15 cellular contexts compared by ENCODE assay signal in the genomic region with DNA sequence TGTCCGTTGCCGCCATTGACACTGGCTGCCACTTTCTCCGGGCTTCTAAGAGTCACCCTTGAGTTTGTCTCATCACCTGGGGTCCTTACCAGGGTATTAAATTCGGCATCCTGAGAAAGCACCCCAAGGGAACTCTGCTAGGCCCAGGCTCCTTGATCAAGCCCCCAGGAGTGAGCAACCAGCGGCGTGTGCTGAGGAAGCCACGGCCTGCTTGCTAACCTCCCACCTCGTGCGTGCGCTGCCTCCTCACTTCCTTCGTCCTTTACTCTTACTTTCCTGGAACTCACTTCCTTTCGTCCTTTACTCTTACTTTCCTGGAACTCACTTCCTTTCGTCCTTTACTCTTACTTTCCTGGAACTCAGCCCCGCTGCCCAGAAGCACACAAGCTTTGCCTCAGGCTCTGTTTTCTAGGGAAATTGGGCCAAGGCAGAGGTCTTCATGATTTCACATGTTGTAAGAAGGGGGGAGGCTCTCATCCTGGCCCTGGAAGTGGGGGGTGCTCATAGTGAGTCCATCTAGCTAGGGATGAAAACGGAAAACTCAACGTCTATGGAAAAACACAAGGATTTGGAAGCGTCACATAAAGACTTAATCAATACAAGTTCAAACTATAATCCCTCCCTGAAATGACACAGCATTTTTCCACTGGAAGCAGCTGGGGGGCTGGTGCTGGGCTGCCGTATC. TPM values are rescaled to one million over a fixed set of nuclear protein-coding genes. Genes with fewer than 3 reads are reported as not detected.
DNase-seq lines count a peak whose midpoint lies in the region; ATAC-seq and TF ChIP-seq lines count a peak whose summit lies in the region.
"Had no signal": no experiment of that assay in that cellular context is flagged by ENCODE, and none has a peak within 500 bp of the region (broad histone marks: within the 10 kb centered on the region; RNA-seq: fewer than 3 reads in every experiment).

No MANE protein-coding gene starts in this region.

- ATAC-seq in natural killer cell treated with Interleukin-12 subunit alpha and Interleukin-12 subunit beta and Interleukin-15 and Interleukin-18, amount 100 ng/mL, for 72 hours, result peak; percentile 66 to 84
- no peak for ATAC-seq in natural killer cell
- ATAC-seq in WTC11, result no peak
- peak; percentile 88 for ATAC-seq in activated naive CD8-positive, alpha-beta T cell treated with anti-CD3 and anti-CD28 coated beads, Interleukin-2, amount 10 ng/mL, durations not matched to agents 7 days and 5 days (ENCODE audit: low read depth)
- no peak for ATAC-seq in GM21619 (IDR thresholded peaks at IDR 0.05; ENCODE audit: unreplicated experiment)
- no peak for ATAC-seq in mucosa of descending colon

- H3K4me1 ChIP-seq in mucosa of descending colon (ENCODE audit: low read depth), result peaks cover 24% of the 10 kb centered on the region

- no peaks in the 10 kb centered on the region for H3K36me3 ChIP-seq in mucosa of descending colon (ENCODE audit: low read depth)
- H3K36me3 ChIP-seq: cardiac muscle cell had no signal

- intact Hi-C loops in natural killer cell (cut with micrococcal nuclease), result no loop called here
- intact Hi-C loops in mucosa of descending colon (cut with DNase I, micrococcal nuclease), result no loop called here

- no peak for TF ChIP-seq CTCF in natural killer cell (IDR thresholded peaks at IDR 0.05)
- TF ChIP-seq CTCF in WTC11 (IDR thresholded peaks at IDR 0.05), result no peak
- no peak for TF ChIP-seq CTCF in type B pancreatic cell (conservative IDR thresholded peaks at IDR 0.05)
- TF ChIP-seq CTCF in mucosa of descending colon (IDR thresholded peaks at IDR 0.05), result no peak

- H3K4me1 Mint-ChIP-seq in natural killer cell treated with Interleukin-12 subunit alpha and Interleukin-12 subunit beta and Interleukin-15 and Interleukin-18, amount 100 ng/mL, for 72 hours (ENCODE audit: low read depth in 2 of 2), result peaks cover 11 to 15% of the 10 kb centered on the region in 2 donors
- H3K4me1 Mint-ChIP-seq in natural killer cell, result peaks cover 0 to 10% of the 10 kb centered on the region in 2 donors
- peaks cover 21% of the 10 kb centered on the region for H3K4me1 Mint-ChIP-seq in WTC11
- peaks cover 42% of the 10 kb centered on the region for H3K4me1 Mint-ChIP-seq in activated naive CD8-positive, alpha-beta T cell treated with anti-CD3 and anti-CD28 coated beads, Interleukin-2, amount 10 ng/mL, durations not matched to agents 7 days and 5 days
- no peaks in the 10 kb centered on the region for H3K4me1 Mint-ChIP-seq in type B pancreatic cell (ENCODE audit: unreplicated experiment)
- H3K4me1 Mint-ChIP-seq: memory B cell had no signal

- no peaks in the 10 kb centered on the region for H3K9me3 Mint-ChIP-seq in natural killer cell treated with Interleukin-12 subunit alpha and Interleukin-12 subunit beta and Interleukin-15 and Interleukin-18, amount 100 ng/mL, for 72 hours
- H3K9me3 Mint-ChIP-seq in natural killer cell (no peaks in the 10 kb centered on the region), WTC11 (no peaks in the 10 kb centered on the region), type B pancreatic cell (no peaks in the 10 kb centered on the region)
- H3K9me3 Mint-ChIP-seq in activated naive CD8-positive, alpha-beta T cell treated with anti-CD3 and anti-CD28 coated beads, Interleukin-2, amount 10 ng/mL, durations not matched to agents 7 days and 5 days, result no peaks in the 10 kb centered on the region
- H3K9me3 Mint-ChIP-seq: HFFc6, memory B cell had no signal

- H3K27ac Mint-ChIP-seq in natural killer cell treated with Interleukin-12 subunit alpha and Interleukin-12 subunit beta and Interleukin-15 and Interleukin-18, amount 100 ng/mL, for 72 hours, result peak overlapping the region; percentile 8 to 82
- H3K27ac Mint-ChIP-seq in natural killer cell (peak overlapping the region in 1 of 2 donors; percentile 0), WTC11 (peak overlapping the region; percentile 75), type B pancreatic cell (peak overlapping the region; percentile 1)
- H3K27ac Mint-ChIP-seq in activated naive CD8-positive, alpha-beta T cell treated with anti-CD3 and anti-CD28 coated beads, Interleukin-2, amount 10 ng/mL, durations not matched to agents 7 days and 5 days, result peak overlapping the region; percentile 95
- H3K27ac Mint-ChIP-seq: HFFc6, memory B cell had no signal

- no peaks in the 10 kb centered on the region for H3K36me3 Mint-ChIP-seq in natural killer cell treated with Interleukin-12 subunit alpha and Interleukin-12 subunit beta and Interleukin-15 and Interleukin-18, amount 100 ng/mL, for 72 hours
- H3K36me3 Mint-ChIP-seq in natural killer cell (no peaks in the 10 kb centered on the region), WTC11 (no peaks in the 10 kb centered on the region), type B pancreatic cell (no peaks in the 10 kb centered on the region)
- H3K36me3 Mint-ChIP-seq in activated naive CD8-positive, alpha-beta T cell treated with anti-CD3 and anti-CD28 coated beads, Interleukin-2, amount 10 ng/mL, durations not matched to agents 7 days and 5 days, result peaks cover 17% of the 10 kb centered on the region

- CTCF ChIA-PET in WTC11 (lab: Charles Lee), result no interaction called here

- POLR2A ChIA-PET in WTC11 (lab: Charles Lee), result no interaction called here
- POLR2A ChIA-PET in activated naive CD8-positive, alpha-beta T cell treated with anti-CD3 and anti-CD28 coated beads, Interleukin-2, amount 10 ng/mL, durations not matched to agents 7 days and 5 days (lab: Charles Lee), result interaction anchor here (0.6 to 1.1 kb wide), 5 partner anchors 15 to 63 kb away, joined by 3 to 5 read pairs (median 4); a partner anchor contains a TSS

- no peak overlapping the region for H3K4me3 ChIP-seq in mucosa of descending colon
- H3K4me3 ChIP-seq: cardiac muscle cell had no signal

- no peaks in the 10 kb centered on the region for H3K9me3 ChIP-seq in mucosa of descending colon

- DNase-seq in natural killer cell treated with Interleukin-12 subunit alpha and Interleukin-12 subunit beta and Interleukin-15 and Interleukin-18, amount 100 ng/mL, for 72 hours (ENCODE audit: low spot score), result no peak
- DNase-seq in natural killer cell (no peak), WTC11 (ENCODE audit: low spot score) (no peak), type B pancreatic cell (ENCODE audit: extremely low spot score, unreplicated experiment) (no peak), mucosa of descending colon (no peak), T1000 (lab: John Stamatoyannopoulos, UW) (no peak)
- DNase-seq in activated naive CD8-positive, alpha-beta T cell treated with anti-CD3 and anti-CD28 coated beads, Interleukin-2, amount 10 ng/mL, durations not matched to agents 7 days and 5 days, result peak; percentile 51
- DNase-seq: HFFc6, NCI-H1930, NCI-H526 treated with DMSO at 0.1 percent for 48 hours, occipital lobe, small intestine had no signal

- H3K27me3 Mint-ChIP-seq in natural killer cell treated with Interleukin-12 subunit alpha and Interleukin-12 subunit beta and Interleukin-15 and Interleukin-18, amount 100 ng/mL, for 72 hours, result peaks cover 2 to 9% of the 10 kb centered on the region in 2 donors
- peaks cover 6 to 7% of the 10 kb centered on the region in 2 donors for H3K27me3 Mint-ChIP-seq in natural killer cell (ENCODE audit: low read depth in 2 of 2)
- no peaks in the 10 kb centered on the region for H3K27me3 Mint-ChIP-seq in WTC11 (ENCODE audit: low read depth)
- no peaks in the 10 kb centered on the region for H3K27me3 Mint-ChIP-seq in activated naive CD8-positive, alpha-beta T cell treated with anti-CD3 and anti-CD28 coated beads, Interleukin-2, amount 10 ng/mL, durations not matched to agents 7 days and 5 days
- no peaks in the 10 kb centered on the region for H3K27me3 Mint-ChIP-seq in type B pancreatic cell

- peak overlapping the region; percentile 71 for H3K4me3 Mint-ChIP-seq in natural killer cell treated with Interleukin-12 subunit alpha and Interleukin-12 subunit beta and Interleukin-15 and Interleukin-18, amount 100 ng/mL, for 72 hours
- H3K4me3 Mint-ChIP-seq in natural killer cell (no peak overlapping the region), WTC11 (no peak overlapping the region), type B pancreatic cell (no peak overlapping the region)
- H3K4me3 Mint-ChIP-seq in activated naive CD8-positive, alpha-beta T cell treated with anti-CD3 and anti-CD28 coated beads, Interleukin-2, amount 10 ng/mL, durations not matched to agents 7 days and 5 days, result peak overlapping the region; percentile 74
- H3K4me3 Mint-ChIP-seq: HFFc6, memory B cell had no signal

TF ChIP-seq in WTC11, 78 proteins besides CTCF, POLR2A, EP300 and RAD21 (continues in another document):
- TF ChIP-seq, protein P1, sequence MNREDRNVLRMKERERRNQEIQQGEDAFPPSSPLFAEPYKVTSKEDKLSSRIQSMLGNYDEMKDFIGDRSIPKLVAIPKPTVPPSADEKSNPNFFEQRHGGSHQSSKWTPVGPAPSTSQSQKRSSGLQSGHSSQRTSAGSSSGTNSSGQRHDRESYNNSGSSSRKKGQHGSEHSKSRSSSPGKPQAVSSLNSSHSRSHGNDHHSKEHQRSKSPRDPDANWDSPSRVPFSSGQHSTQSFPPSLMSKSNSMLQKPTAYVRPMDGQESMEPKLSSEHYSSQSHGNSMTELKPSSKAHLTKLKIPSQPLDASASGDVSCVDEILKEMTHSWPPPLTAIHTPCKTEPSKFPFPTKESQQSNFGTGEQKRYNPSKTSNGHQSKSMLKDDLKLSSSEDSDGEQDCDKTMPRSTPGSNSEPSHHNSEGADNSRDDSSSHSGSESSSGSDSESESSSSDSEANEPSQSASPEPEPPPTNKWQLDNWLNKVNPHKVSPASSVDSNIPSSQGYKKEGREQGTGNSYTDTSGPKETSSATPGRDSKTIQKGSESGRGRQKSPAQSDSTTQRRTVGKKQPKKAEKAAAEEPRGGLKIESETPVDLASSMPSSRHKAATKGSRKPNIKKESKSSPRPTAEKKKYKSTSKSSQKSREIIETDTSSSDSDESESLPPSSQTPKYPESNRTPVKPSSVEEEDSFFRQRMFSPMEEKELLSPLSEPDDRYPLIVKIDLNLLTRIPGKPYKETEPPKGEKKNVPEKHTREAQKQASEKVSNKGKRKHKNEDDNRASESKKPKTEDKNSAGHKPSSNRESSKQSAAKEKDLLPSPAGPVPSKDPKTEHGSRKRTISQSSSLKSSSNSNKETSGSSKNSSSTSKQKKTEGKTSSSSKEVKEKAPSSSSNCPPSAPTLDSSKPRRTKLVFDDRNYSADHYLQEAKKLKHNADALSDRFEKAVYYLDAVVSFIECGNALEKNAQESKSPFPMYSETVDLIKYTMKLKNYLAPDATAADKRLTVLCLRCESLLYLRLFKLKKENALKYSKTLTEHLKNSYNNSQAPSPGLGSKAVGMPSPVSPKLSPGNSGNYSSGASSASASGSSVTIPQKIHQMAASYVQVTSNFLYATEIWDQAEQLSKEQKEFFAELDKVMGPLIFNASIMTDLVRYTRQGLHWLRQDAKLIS (CRISPR knock-in tag; IDR thresholded peaks at IDR 0.05; ENCODE audit: borderline replicate concordance), result no peak

RNA-seq across cellular contexts. Expression of a gene that starts 36.7 kb away (rescaled TPM):
- 100 to 1,000 TPM in 1 of 2 donors, 10 to 100 TPM in 1; 62.4 to 136 TPM for total RNA-seq in natural killer cell treated with Interleukin-12 subunit alpha and Interleukin-12 subunit beta and Interleukin-15 and Interleukin-18, amount 100 ng/mL, for 72 hours
- 10 to 100 TPM; 14.0 to 24.5 (median 17.4) TPM for total RNA-seq in natural killer cell
- total RNA-seq in WTC11 (2021), result 26.8 to 32.5 TPM (median 29.9 TPM) in 3 replicates
- total RNA-seq in activated naive CD8-positive, alpha-beta T cell treated with anti-CD3 and anti-CD28 coated beads, Interleukin-2, amount 10 ng/mL, durations not matched to agents 7 days and 5 days, result 100 to 1,000 TPM; 108 to 114 TPM
- total RNA-seq in type B pancreatic cell (ENCODE audit: low replicate concordance), result 32.0 and 56.1 TPM in 2 replicates
- 100 to 1,000 TPM in 2 of 3 donors, 10 to 100 TPM in 1; 79.3 to 246 (median 160) TPM for total RNA-seq in mucosa of descending colon

Comparison
In these comparisons a context has a peak if more than half of its experiments do, and no peak if none do; other contexts are left out.
1. ATAC-seq: peak in natural killer cell treated with Interleukin-12 subunit alpha and Interleukin-12 subunit beta and Interleukin-15 and Interleukin-18, amount 100 ng/mL, for 72 hours (2 of 2) and activated naive CD8-positive, alpha-beta T cell treated with anti-CD3 and anti-CD28 coated beads, Interleukin-2, amount 10 ng/mL, durations not matched to agents 7 days and 5 days (single experiment); none in natural killer cell (0 of 3), WTC11 (single experiment), GM21619 (single experiment) and mucosa of descending colon (single experiment).
2. H3K4me3 Mint-ChIP-seq: peak in natural killer cell treated with Interleukin-12 subunit alpha and Interleukin-12 subunit beta and Interleukin-15 and Interleukin-18, amount 100 ng/mL, for 72 hours (single experiment) and activated naive CD8-positive, alpha-beta T cell treated with anti-CD3 and anti-CD28 coated beads, Interleukin-2, amount 10 ng/mL, durations not matched to agents 7 days and 5 days (single experiment); none in natural killer cell (single experiment), WTC11 (single experiment) and type B pancreatic cell (single experiment).